Comparison of ENCODE assay signal across 8 cellular contexts in genomic region chr1:1115830-1116700, GRCh38. TPM values are rescaled to one million over a fixed set of nuclear protein-coding genes. Genes with fewer than 3 reads are reported as not detected.
DNase-seq lines count a peak whose midpoint lies in the region; ATAC-seq and TF ChIP-seq lines count a peak whose summit lies in the region.

C1orf159 (minus strand) TSS chr1:1116089; CDS start chr1:1091543, 24,546 bp downstream.

- H2AFZ ChIP-seq in parathyroid adenoma, result peak within 1 kb of the TSS; percentile 81

- H3K27ac Mint-ChIP-seq in activated naive CD8-positive, alpha-beta T cell treated with anti-CD3 and anti-CD28 coated beads, Interleukin-2, amount 50 U/mL, for 24 hours, result peak within 1 kb of the TSS; percentile 72

- H3K27ac ChIP-seq in parathyroid adenoma (no peak within 1 kb of the TSS), transverse colon (peak within 1 kb of the TSS; percentile 86 to 94 (median 88))

- no peak for TF ChIP-seq CTCF in GM12865 (IDR thresholded peaks at IDR 0.05; ENCODE audit: insufficient read depth, low read depth, low read length, missing control alignments)
- no peak for TF ChIP-seq CTCF in parathyroid adenoma (IDR thresholded peaks at IDR 0.05)
- TF ChIP-seq CTCF in transverse colon (IDR thresholded peaks at IDR 0.05), result peak in 2 of 5 experiments; percentile 8 to 29

- peaks cover 12% of the 10 kb centered on the region for H3K27me3 Mint-ChIP-seq in activated naive CD8-positive, alpha-beta T cell treated with anti-CD3 and anti-CD28 coated beads, Interleukin-2, amount 50 U/mL, for 24 hours

- H3K27me3 ChIP-seq in parathyroid adenoma (ENCODE audit: control insufficient read depth, insufficient read depth, low read length) (no peaks in the 10 kb centered on the region), transverse colon (peaks cover 15% of the 10 kb centered on the region)

- TF ChIP-seq EP300 in transverse colon (IDR thresholded peaks at IDR 0.05; ENCODE audit: low read depth), result no peak

- no peak within 1 kb of the TSS for H3K9ac ChIP-seq in parathyroid adenoma

- H3K79me2 ChIP-seq in parathyroid adenoma, result no peaks in the 10 kb centered on the region

- H3K9me3 ChIP-seq in parathyroid adenoma (ENCODE audit: control insufficient read depth, low read length) (no peaks in the 10 kb centered on the region), transverse colon (no peaks in the 10 kb centered on the region)

- in situ Hi-C loops in transverse colon (cut with MboI; ENCODE audit: low pct_ligation_motif_present in 1 of 4, low pct_unique_long_range_greater_than_20kb in 1 of 4, low sequenced_read_pairs in 3 of 4), result loop anchor here in 3 of 4 donors (5.0 to 25.0 kb wide), 5 partner anchors 71 to 159 kb away; partner anchors contain the start of gene UBE2J2 (in 2 of the 3)

- peak within 1 kb of the TSS; percentile 83 for H3K4me3 Mint-ChIP-seq in activated naive CD8-positive, alpha-beta T cell treated with anti-CD3 and anti-CD28 coated beads, Interleukin-2, amount 50 U/mL, for 24 hours

- intact Hi-C loops in cardiac septum (cut with DNase I), result loop anchor here (2.0 to 5.0 kb wide), 2 partner anchors 94 to 117 kb away; partner anchors contain the start of genes AGRN, B3GALT6 and SDF4
- intact Hi-C loops in transverse colon (cut with DNase I; ENCODE audit: low total_unique reads), result no loop called here

- H3K36me3 Mint-ChIP-seq in activated naive CD8-positive, alpha-beta T cell treated with anti-CD3 and anti-CD28 coated beads, Interleukin-2, amount 50 U/mL, for 24 hours (ENCODE audit: low read depth), result peaks cover 32% of the 10 kb centered on the region

- peaks cover 5% of the 10 kb centered on the region for H3K9me3 Mint-ChIP-seq in activated naive CD8-positive, alpha-beta T cell treated with anti-CD3 and anti-CD28 coated beads, Interleukin-2, amount 50 U/mL, for 24 hours

- 1% methylated on average over 45 of the region's 124 CpGs; no CpG with 5 or more reads in 1 of the 2 donors for WGBS in transverse colon (ENCODE audit: low coverage in 1 of 2), 2 donors

- H3K4me1 Mint-ChIP-seq in activated naive CD8-positive, alpha-beta T cell treated with anti-CD3 and anti-CD28 coated beads, Interleukin-2, amount 50 U/mL, for 24 hours, result peaks cover 16% of the 10 kb centered on the region

- no peaks in the 10 kb centered on the region for H3K36me3 ChIP-seq in parathyroid adenoma (ENCODE audit: control insufficient read depth, insufficient read depth, low read length)
- H3K36me3 ChIP-seq in transverse colon, result no peaks in the 10 kb centered on the region

- peak; percentile 88 for ATAC-seq in HG02763 (IDR thresholded peaks at IDR 0.05; ENCODE audit: unreplicated experiment)
- ATAC-seq in activated naive CD8-positive, alpha-beta T cell treated with anti-CD3 and anti-CD28 coated beads, Interleukin-2, amount 50 U/mL, for 24 hours, result peak; percentile 98

- peak; percentile 98 for DNase-seq in GM12865 (ENCODE audit: low read depth)
- DNase-seq in NCI-H1417 treated with DMSO at 0.1 percent for 48 hours (lab: John Stamatoyannopoulos, UW), result peak; percentile 73
- peak; percentile 98 for DNase-seq in T follicular helper cell (ENCODE audit: low read depth)
- peak; percentile 99 for DNase-seq in activated naive CD8-positive, alpha-beta T cell treated with anti-CD3 and anti-CD28 coated beads, Interleukin-2, amount 50 U/mL, for 24 hours
- peak; percentile 99 for DNase-seq in cardiac septum (ENCODE audit: low spot score)
- peak; percentile 99 for DNase-seq in transverse colon

- H3K4me1 ChIP-seq in parathyroid adenoma (no peaks in the 10 kb centered on the region), transverse colon (peaks cover 4 to 15% (median 10%) of the 10 kb centered on the region in 4 donors)

- peak; percentile 38 for TF ChIP-seq POLR2A in transverse colon (IDR thresholded peaks at IDR 0.05)

- H3K4me3 ChIP-seq in GM12865 (ENCODE audit: low read depth, low read length) (peak within 1 kb of the TSS; percentile 70), parathyroid adenoma (ENCODE audit: low read depth, low read length) (peak within 1 kb of the TSS; percentile 84), transverse colon (peak within 1 kb of the TSS; percentile 93 to 100 (median 98))

- peak within 1 kb of the TSS; percentile 84 for H3K4me2 ChIP-seq in parathyroid adenoma (ENCODE audit: low read length)

RNA-seq across cellular contexts. Expression of gene C1orf159, which starts in this region (rescaled TPM):
- 5.4 TPM for total RNA-seq in cardiac septum
- total RNA-seq in transverse colon, result 100 to 1,000 TPM in 1 of 4 donors, 10 to 100 TPM in 3; 23.6 to 108 (median 47.3) TPM
